8 cellular contexts compared by ENCODE assay signal in the genomic region with DNA sequence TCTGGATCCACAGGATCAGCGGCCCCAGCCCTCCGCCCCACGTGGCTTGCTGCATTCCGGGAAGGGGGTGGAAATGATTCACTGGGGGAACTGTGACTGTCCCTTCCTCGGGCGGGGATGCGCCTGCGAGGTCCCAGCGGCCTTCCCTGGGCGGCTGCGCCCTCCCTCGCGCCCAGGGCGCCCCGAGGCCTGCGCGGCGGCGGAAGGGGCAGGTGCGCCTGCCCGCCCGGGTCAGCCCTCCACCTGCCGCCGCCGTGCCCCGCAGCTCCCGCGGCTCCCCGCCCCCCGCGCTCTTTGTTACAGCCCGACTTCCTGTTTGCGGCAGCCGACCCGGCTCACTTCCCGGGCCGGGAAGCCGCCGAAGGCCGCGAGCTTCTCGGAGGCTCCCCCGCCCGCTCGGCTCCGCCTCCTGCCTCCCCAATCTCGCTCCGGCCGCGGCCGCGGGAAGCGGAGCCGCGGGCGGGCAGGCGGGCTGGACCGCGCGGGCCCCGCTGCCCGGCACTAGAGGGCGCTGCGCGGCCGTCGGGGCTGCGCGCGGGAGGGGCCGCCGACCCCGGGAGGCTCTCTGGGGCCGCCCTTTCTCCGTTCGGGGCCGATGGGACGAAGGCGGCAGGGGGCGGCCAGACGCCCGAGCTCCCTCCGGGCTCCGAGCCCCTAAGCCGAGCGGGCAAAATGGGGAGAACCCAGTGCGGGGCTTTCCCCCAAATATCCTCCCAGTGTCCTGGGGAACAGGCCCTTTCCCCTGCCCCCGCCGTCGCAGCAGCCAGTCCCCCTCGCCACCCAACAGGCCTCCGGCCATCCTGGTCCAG. TPM values are rescaled to one million over a fixed set of nuclear protein-coding genes. Genes with fewer than 3 reads are reported as not detected.
DNase-seq lines count a peak whose midpoint lies in the region; ATAC-seq and TF ChIP-seq lines count a peak whose summit lies in the region.

No MANE protein-coding gene starts in this region.

- H3K4me1 ChIP-seq in hepatocyte (ENCODE audit: insufficient read depth), result peaks cover 11% of the 10 kb centered on the region

- H3K27me3 ChIP-seq in hepatocyte, result no peaks in the 10 kb centered on the region

- no peaks in the 10 kb centered on the region for H4K20me1 ChIP-seq in hepatocyte (ENCODE audit: insufficient read depth, poor library complexity, severe bottlenecking)

- H3K9me3 ChIP-seq in T-helper 17 cell (ENCODE audit: control insufficient read depth, low read length, poor library complexity, severe bottlenecking), result no peaks in the 10 kb centered on the region
- H3K9me3 ChIP-seq in hepatocyte (ENCODE audit: low read depth), result no peaks in the 10 kb centered on the region

- in situ Hi-C loops in astrocyte of the cerebellum (cut with HindIII; ENCODE audit: low sequenced_read_pairs), result no loop called here

- no peaks in the 10 kb centered on the region for H3K36me3 ChIP-seq in hepatocyte (replicated peaks; ENCODE audit: insufficient read depth, low read depth)

- H3K4me1 Mint-ChIP-seq in T-helper 17 cell, result peaks cover 28% of the 10 kb centered on the region

- peak overlapping the region; percentile 72 for H3K27ac Mint-ChIP-seq in T-helper 17 cell

- H3K27me3 Mint-ChIP-seq in T-helper 17 cell, result no peaks in the 10 kb centered on the region

- 2% methylated on average over 53 of the region's 92 CpGs for WGBS in hepatocyte (ENCODE audit: low lambda C conversion rate, missing lambda C conversion rate)

- H3K79me2 ChIP-seq in hepatocyte, result no peaks in the 10 kb centered on the region

- no peaks in the 10 kb centered on the region for H3K36me3 Mint-ChIP-seq in T-helper 17 cell (ENCODE audit: low read depth)

- peak overlapping the region; percentile 96 for H3K4me2 ChIP-seq in hepatocyte

- peak overlapping the region; percentile 91 for H2AFZ ChIP-seq in hepatocyte

- ATAC-seq in GM21786 (IDR thresholded peaks at IDR 0.05; ENCODE audit: unreplicated experiment), result peak; percentile 55
- peak; percentile 73 for ATAC-seq in T-helper 17 cell

- DNase-seq in GM04504 (ENCODE audit: low read depth) (peak; percentile 58), LNCaP clone FGC (ENCODE audit: low read depth) (no peak), T-helper 17 cell (peak; percentile 52 to 65 (median 58)), astrocyte of the cerebellum (ENCODE audit: low read depth) (peak; percentile 13), hepatocyte (ENCODE audit: low spot score) (peak; percentile 92), retina (peak; percentile 81), cortex of kidney (lab: John Stamatoyannopoulos, UW) (no peak)

- TF ChIP-seq CTCF in LNCaP clone FGC (IDR thresholded peaks at IDR 0.05; ENCODE audit: control insufficient read depth, extremely low read depth, insufficient read depth) (peak; percentile 76), astrocyte of the cerebellum (IDR thresholded peaks at IDR 0.05; ENCODE audit: low read depth, low read length, missing control alignments) (peak; percentile 23), hepatocyte (IDR thresholded peaks at IDR 0.05; ENCODE audit: poor library complexity) (peak; percentile 47)

- no peaks in the 10 kb centered on the region for H3K9me2 ChIP-seq in hepatocyte (replicated peaks; ENCODE audit: insufficient read depth)

- peak overlapping the region; percentile 84 for H3K27ac ChIP-seq in hepatocyte

- H3K4me3 ChIP-seq in LNCaP clone FGC (ENCODE audit: low read depth, low read length), result peak overlapping the region; percentile 38
- peak overlapping the region; percentile 44 for H3K4me3 ChIP-seq in astrocyte of the cerebellum (ENCODE audit: low read depth, low read length)
- peak overlapping the region; percentile 27 for H3K4me3 ChIP-seq in hepatocyte

- H3K4me3 Mint-ChIP-seq in T-helper 17 cell, result peak overlapping the region; percentile 85

RNA-seq across cellular contexts. Expression of a gene that starts 11.5 kb away (rescaled TPM):
- total RNA-seq in T-helper 17 cell (under 1 TPM; 0.35 to 0.70 TPM), hepatocyte (22.1 and 26.8 TPM in 2 replicates)
- polyA plus RNA-seq in hepatocyte, result 15.6 and 16.2 TPM in 2 replicates

RNA-seq across cellular contexts. Expression of a gene that starts 12.6 kb away (rescaled TPM):
- total RNA-seq in T-helper 17 cell, result not detected
- total RNA-seq in hepatocyte, result 2.3 and 2.8 TPM in 2 replicates
- polyA plus RNA-seq in hepatocyte, result 1.1 TPM in 1 of 2 replicates, not detected in the other

RNA-seq across cellular contexts. Expression of a gene that starts 47.5 kb away (rescaled TPM):
- total RNA-seq in T-helper 17 cell (10 to 100 TPM; 13.6 to 18.4 TPM), hepatocyte (38.3 and 40.1 TPM in 2 replicates)
- 34.6 and 40.3 TPM in 2 replicates for polyA plus RNA-seq in hepatocyte

Comparison
In these comparisons a context has a peak if more than half of its experiments do, and no peak if none do; other contexts are left out.
1. DNase-seq: peak in GM04504 (single experiment), T-helper 17 cell (3 of 3), astrocyte of the cerebellum (single experiment), hepatocyte (single experiment) and retina (single experiment); none in LNCaP clone FGC (single experiment) and cortex of kidney (single experiment).
2. CTCF ChIP-seq: peak in every context shown above with its lines; median percentile 76 in LNCaP clone FGC; 47 in hepatocyte; 23 in astrocyte of the cerebellum.
3. RNA of a gene that starts 11.5 kb away (total RNA-seq): 22.1 to 26.8 TPM in hepatocyte; 0.35 to 0.70 TPM in T-helper 17 cell; every median in the first group is over 10 times any median in the second.
4. Peak in every context shown above with its lines, with median percentiles within 50 percentile points of each other: H3K4me3 ChIP-seq.